ENCODE assay signal across 8 cellular contexts in genomic region chr10:132836832-132837540, GRCh38. TPM values are rescaled to one million over a fixed set of nuclear protein-coding genes. Genes with fewer than 3 reads are reported as not detected.
DNase-seq lines count a peak whose midpoint lies in the region; ATAC-seq and TF ChIP-seq lines count a peak whose summit lies in the region.

No MANE protein-coding gene starts in this region.

- H2AFZ ChIP-seq in parathyroid adenoma = no peak overlapping the region

- peaks cover 1% of the 10 kb centered on the region for H3K9me3 Mint-ChIP-seq in activated T-helper 17 cell treated with anti-CD3 and anti-CD28 coated beads, Interleukin-2, amount 50 U/mL, for 72 hours
- peaks cover 8% of the 10 kb centered on the region for H3K9me3 Mint-ChIP-seq in glutamatergic neuron (ENCODE audit: unreplicated experiment)

- no peak overlapping the region for H3K4me2 ChIP-seq in parathyroid adenoma (ENCODE audit: low read length)

- no peaks in the 10 kb centered on the region for H3K36me3 Mint-ChIP-seq in activated T-helper 17 cell treated with anti-CD3 and anti-CD28 coated beads, Interleukin-2, amount 50 U/mL, for 72 hours (ENCODE audit: low read depth)
- H3K36me3 Mint-ChIP-seq in glutamatergic neuron (ENCODE audit: unreplicated experiment) = peaks cover 2% of the 10 kb centered on the region

- peak; percentile 42 for ATAC-seq in activated T-helper 17 cell treated with anti-CD3 and anti-CD28 coated beads, Interleukin-2, amount 50 U/mL, for 72 hours (replicated peaks)
- ATAC-seq in GM18517 (IDR thresholded peaks at IDR 0.05; ENCODE audit: unreplicated experiment) (no peak), GM18502 (IDR thresholded peaks at IDR 0.05; ENCODE audit: poor library complexity, unreplicated experiment) (no peak)

- no peak overlapping the region for H3K4me3 ChIP-seq in parathyroid adenoma (ENCODE audit: low read depth, low read length)

- no peaks in the 10 kb centered on the region for H3K4me1 Mint-ChIP-seq in activated T-helper 17 cell treated with anti-CD3 and anti-CD28 coated beads, Interleukin-2, amount 50 U/mL, for 72 hours
- H3K4me1 Mint-ChIP-seq in glutamatergic neuron (ENCODE audit: low read depth, unreplicated experiment) = peaks cover 4% of the 10 kb centered on the region

- peaks cover 1% of the 10 kb centered on the region for H3K27me3 Mint-ChIP-seq in activated T-helper 17 cell treated with anti-CD3 and anti-CD28 coated beads, Interleukin-2, amount 50 U/mL, for 72 hours
- H3K27me3 Mint-ChIP-seq in glutamatergic neuron (ENCODE audit: unreplicated experiment) = peaks cover 6% of the 10 kb centered on the region

- no peak overlapping the region for H3K27ac ChIP-seq in parathyroid adenoma

- TF ChIP-seq CTCF in glutamatergic neuron (IDR thresholded peaks at IDR 0.05; ENCODE audit: partially characterized antibody, unreplicated experiment) (peak; percentile 99), parathyroid adenoma (IDR thresholded peaks at IDR 0.05) (peak; percentile 90)

- peaks cover 5% of the 10 kb centered on the region for H3K27me3 ChIP-seq in parathyroid adenoma (ENCODE audit: control insufficient read depth, insufficient read depth, low read length)

- H3K27ac Mint-ChIP-seq in activated T-helper 17 cell treated with anti-CD3 and anti-CD28 coated beads, Interleukin-2, amount 50 U/mL, for 72 hours = no peak overlapping the region
- H3K27ac Mint-ChIP-seq in glutamatergic neuron (ENCODE audit: unreplicated experiment) = no peak overlapping the region

- H3K4me3 Mint-ChIP-seq in activated T-helper 17 cell treated with anti-CD3 and anti-CD28 coated beads, Interleukin-2, amount 50 U/mL, for 72 hours = no peak overlapping the region
- no peak overlapping the region for H3K4me3 Mint-ChIP-seq in glutamatergic neuron (ENCODE audit: unreplicated experiment)

- H3K79me2 ChIP-seq in parathyroid adenoma = no peaks in the 10 kb centered on the region

- no peaks in the 10 kb centered on the region for H3K36me3 ChIP-seq in parathyroid adenoma (ENCODE audit: control insufficient read depth, insufficient read depth, low read length)

- no peaks in the 10 kb centered on the region for H3K9me3 ChIP-seq in parathyroid adenoma (ENCODE audit: control insufficient read depth, low read length)

- no peaks in the 10 kb centered on the region for H3K4me1 ChIP-seq in parathyroid adenoma

- DNase-seq in NCI-H1105 (lab: John Stamatoyannopoulos, UW) (peak; percentile 13), NCI-H1105 treated with DMSO at 0.1 percent for 48 hours (lab: John Stamatoyannopoulos, UW) (no peak), NCI-H1417 (lab: John Stamatoyannopoulos, UW) (peak in 2 of 3 experiments; percentile 28), glutamatergic neuron (peak; percentile 62)

- H3K9ac ChIP-seq in parathyroid adenoma = no peak overlapping the region

RNA-seq across cellular contexts. Expression of gene NKX6-2, which starts 51.0 kb away (rescaled TPM):
- not detected for total RNA-seq in activated T-helper 17 cell treated with anti-CD3 and anti-CD28 coated beads, Interleukin-2, amount 50 U/mL, for 72 hours
- 6.2 TPM for total RNA-seq in glutamatergic neuron (ENCODE audit: unreplicated experiment)
